ENCODE assay signal across 14 cellular contexts in genomic region chr1:43786975-43787374, GRCh38.
A peak's percentile ranks its signal among the peaks of the same experiment; 100 is the strongest.
DNase-seq lines count a peak whose midpoint lies in the region; ATAC-seq and TF ChIP-seq lines count a peak whose summit lies in the region.
"Had no signal": no experiment of that assay in that cellular context is flagged by ENCODE, and none has a peak within 500 bp of the region (broad histone marks: within the 10 kb centered on the region; RNA-seq: fewer than 3 reads in every experiment).

No MANE protein-coding gene starts in this region.

- no peaks in the 10 kb centered on the region for H4K20me1 ChIP-seq in Loucy (ENCODE audit: insufficient read depth, low read length, poor library complexity, severe bottlenecking)

- H3K4me3 ChIP-seq in Loucy (ENCODE audit: low read length, poor library complexity, severe bottlenecking) (no peak overlapping the region), right lobe of liver (no peak overlapping the region), vagina (no peak overlapping the region)
- H3K4me3 ChIP-seq: spleen had no signal

- H3F3A ChIP-seq in Loucy (ENCODE audit: low read depth): no peaks in the 10 kb centered on the region

- intact Hi-C loops in right lobe of liver (cut with DNase I) (no loop called here), vagina (cut with DNase I) (no loop called here)

- H3K9me3 ChIP-seq in Loucy (ENCODE audit: insufficient read depth, low read depth, low read length): no peaks in the 10 kb centered on the region
- no peaks in the 10 kb centered on the region for H3K9me3 ChIP-seq in right lobe of liver
- H3K9me3 ChIP-seq in vagina: no peaks in the 10 kb centered on the region
- H3K9me3 ChIP-seq: spleen had no signal

- no peaks in the 10 kb centered on the region for H3K9me2 ChIP-seq in Loucy (replicated peaks; ENCODE audit: low read depth, low read length)

- H2AFZ ChIP-seq in Loucy (ENCODE audit: low read length): no peak overlapping the region

- ATAC-seq in right lobe of liver (peak in 3 of 4 donors; percentile 74 to 85 (median 84)), HG02981 (IDR thresholded peaks at IDR 0.05; ENCODE audit: unreplicated experiment) (no peak)
- ATAC-seq: naive thymus-derived CD8-positive, alpha-beta T cell; PC-3 had no signal

- H3K36me3 ChIP-seq in Loucy (ENCODE audit: insufficient read depth, low read length) (no peaks in the 10 kb centered on the region), right lobe of liver (no peaks in the 10 kb centered on the region), vagina (no peaks in the 10 kb centered on the region)
- H3K36me3 ChIP-seq: spleen had no signal

- no peaks in the 10 kb centered on the region for H3K79me2 ChIP-seq in Loucy (ENCODE audit: insufficient read depth, low read length)

- H3K4me2 ChIP-seq in Loucy (ENCODE audit: low read depth, low read length, poor library complexity, severe bottlenecking): peak overlapping the region; percentile 10

- TF ChIP-seq POLR2A in right lobe of liver (IDR thresholded peaks at IDR 0.05) (no peak), vagina (IDR thresholded peaks at IDR 0.05) (no peak)

- H3K27ac ChIP-seq in right lobe of liver (peak overlapping the region in 1 of 3 donors; percentile 15), vagina (peak overlapping the region; percentile 68)
- H3K27ac ChIP-seq: epithelial cell of prostate, spleen had no signal

- WGBS in right lobe of liver (ENCODE audit: insufficient coverage, low coverage, low lambda C conversion rate, missing lambda C conversion rate): 51% methylated on average over 2 of the region's 2 CpGs

- H3K27me3 ChIP-seq in Loucy (ENCODE audit: insufficient read depth, low read length, poor library complexity, severe bottlenecking) (no peaks in the 10 kb centered on the region), right lobe of liver (no peaks in the 10 kb centered on the region), vagina (no peaks in the 10 kb centered on the region)
- H3K27me3 ChIP-seq: spleen had no signal

- peak; percentile 89 for DNase-seq in fibroblast of gingiva (ENCODE audit: low read depth)
- DNase-seq in right lobe of liver: peak in 1 of 3 donors; percentile 49
- DNase-seq in vagina (ENCODE audit: extremely low spot score in 2 of 2): no peak
- DNase-seq in activated naive CD4-positive, alpha-beta T cell (lab: John Stamatoyannopoulos, UW): no peak
- no peak for DNase-seq in NCI-H1694 (lab: John Stamatoyannopoulos, UW)
- DNase-seq: activated CD4-positive, alpha-beta T cell treated with anti-CD3 and anti-CD28 coated beads for 48 hours; naive thymus-derived CD8-positive, alpha-beta T cell; NCI-H1048; NCI-H510A treated with DMSO at 0.1 percent for 48 hours; PC-3; spleen had no signal

- peak overlapping the region; percentile 1 for H3K9ac ChIP-seq in Loucy (ENCODE audit: low read depth, low read length, poor library complexity, severe bottlenecking)

- TF ChIP-seq CTCF in Loucy (conservative IDR thresholded peaks at IDR 0.05; ENCODE audit: low read length): no peak
- TF ChIP-seq CTCF in right lobe of liver (IDR thresholded peaks at IDR 0.05): no peak
- no peak for TF ChIP-seq CTCF in vagina (IDR thresholded peaks at IDR 0.05)

- peaks cover 55% of the 10 kb centered on the region for H3K4me1 ChIP-seq in Loucy (ENCODE audit: insufficient read depth, low read length, poor library complexity, severe bottlenecking)
- no peaks in the 10 kb centered on the region for H3K4me1 ChIP-seq in right lobe of liver
- peaks cover 27% of the 10 kb centered on the region for H3K4me1 ChIP-seq in vagina
